Comparison of ENCODE assay signal across 18 cellular contexts in genomic region chr1:244181867-244182266, GRCh38.
A peak's percentile ranks its signal among the peaks of the same experiment; 100 is the strongest.
DNase-seq lines count a peak whose midpoint lies in the region; ATAC-seq lines count a peak whose summit lies in the region.
"Had no signal": no experiment of that assay in that cellular context is flagged by ENCODE, and none has a peak within 500 bp of the region (broad histone marks: within the 10 kb centered on the region; RNA-seq: fewer than 3 reads in every experiment).

No MANE protein-coding gene starts in this region.

- intact Hi-C loops in left colon (cut with DNase I, micrococcal nuclease): no loop called here

- no peak overlapping the region for H3K27ac Mint-ChIP-seq in stimulated activated memory B cell treated with anti-CD40 and anti-IgM and Interleukin-4, amounts not matched to agents 10 μg/mL and 1 μg/mL and 100 μg/mL, for 72 hours
- H3K27ac Mint-ChIP-seq: CD4-positive, alpha-beta memory T cell; HFFc6 had no signal

- H3K4me1 Mint-ChIP-seq in stimulated activated memory B cell treated with anti-CD40 and anti-IgM and Interleukin-4, amounts not matched to agents 10 μg/mL and 1 μg/mL and 100 μg/mL, for 72 hours: no peaks in the 10 kb centered on the region
- H3K4me1 Mint-ChIP-seq: CD4-positive, alpha-beta memory T cell had no signal

- in situ Hi-C loops in G401 (cut with HindIII; ENCODE audit: low sequenced_read_pairs): no loop called here

- H3K27me3 Mint-ChIP-seq in stimulated activated memory B cell treated with anti-CD40 and anti-IgM and Interleukin-4, amounts not matched to agents 10 μg/mL and 1 μg/mL and 100 μg/mL, for 72 hours: peaks cover 4% of the 10 kb centered on the region

- H3K36me3 Mint-ChIP-seq in stimulated activated memory B cell treated with anti-CD40 and anti-IgM and Interleukin-4, amounts not matched to agents 10 μg/mL and 1 μg/mL and 100 μg/mL, for 72 hours: no peaks in the 10 kb centered on the region
- H3K36me3 Mint-ChIP-seq: CD4-positive, alpha-beta memory T cell had no signal

- DNase-seq in G401 (ENCODE audit: low spot score) (peak; percentile 87), cerebellar cortex (ENCODE audit: low spot score) (peak; percentile 81), kidney tubule cell (ENCODE audit: low spot score) (peak; percentile 9), retina (peak; percentile 75), NOMO-1 treated with DMSO at 0.1 percent for 48 hours (lab: John Stamatoyannopoulos, UW; ENCODE audit: unreplicated experiment) (no peak), left colon (no peak)
- DNase-seq: 8988T; ACHN; AML-193; CD4-positive, alpha-beta memory T cell; COR-L47; DMS153; DND-41; GDM1; GOT3; HFFc6 had no signal

- ATAC-seq in stimulated activated memory B cell treated with anti-CD40 and anti-IgM and Interleukin-4, amounts not matched to agents 10 μg/mL and 1 μg/mL and 100 μg/mL, for 72 hours: no peak
- ATAC-seq in left colon: no peak
- ATAC-seq: GM12878 had no signal

- H3K9me3 Mint-ChIP-seq in stimulated activated memory B cell treated with anti-CD40 and anti-IgM and Interleukin-4, amounts not matched to agents 10 μg/mL and 1 μg/mL and 100 μg/mL, for 72 hours: no peaks in the 10 kb centered on the region
- H3K9me3 Mint-ChIP-seq: CD4-positive, alpha-beta memory T cell; HFFc6 had no signal

- no peak overlapping the region for H3K4me3 Mint-ChIP-seq in stimulated activated memory B cell treated with anti-CD40 and anti-IgM and Interleukin-4, amounts not matched to agents 10 μg/mL and 1 μg/mL and 100 μg/mL, for 72 hours
- H3K4me3 Mint-ChIP-seq: CD4-positive, alpha-beta memory T cell; HFFc6 had no signal

Comparison
In these comparisons a context has a peak if more than half of its experiments do, and no peak if none do; other contexts are left out.
1. DNase-seq: peak in G401 (single experiment), cerebellar cortex (single experiment), kidney tubule cell (single experiment) and retina (single experiment); none in NOMO-1 treated with DMSO at 0.1 percent for 48 hours (single experiment) and left colon (0 of 2).